Comparison of ENCODE assay signal across 1 cellular context in genomic region chr3:57592306-57592705, GRCh38.
TF ChIP-seq lines count a peak whose summit lies in the region.

No MANE protein-coding gene starts in this region.

TF ChIP-seq in GM12891, 5 proteins besides CTCF, POLR2A, EP300 and RAD21:
- TF ChIP-seq PAX5 (IDR thresholded peaks at IDR 0.05; ENCODE audit: insufficient read depth, low read length, severe bottlenecking) (no peak), TAF1 (IDR thresholded peaks at IDR 0.05; ENCODE audit: low read depth, low read length) (no peak), SPI1 (IDR thresholded peaks at IDR 0.05; ENCODE audit: low read depth, low read length) (no peak), POU2F2 (IDR thresholded peaks at IDR 0.05; ENCODE audit: low read depth, low read length) (no peak), POLR2AphosphoS5 (IDR thresholded peaks at IDR 0.05; ENCODE audit: low read depth, low read length) (no peak)
TF ChIP-seq in GM12891: peak in this region for 0.
